8 cellular contexts compared by ENCODE assay signal in the genomic region with DNA sequence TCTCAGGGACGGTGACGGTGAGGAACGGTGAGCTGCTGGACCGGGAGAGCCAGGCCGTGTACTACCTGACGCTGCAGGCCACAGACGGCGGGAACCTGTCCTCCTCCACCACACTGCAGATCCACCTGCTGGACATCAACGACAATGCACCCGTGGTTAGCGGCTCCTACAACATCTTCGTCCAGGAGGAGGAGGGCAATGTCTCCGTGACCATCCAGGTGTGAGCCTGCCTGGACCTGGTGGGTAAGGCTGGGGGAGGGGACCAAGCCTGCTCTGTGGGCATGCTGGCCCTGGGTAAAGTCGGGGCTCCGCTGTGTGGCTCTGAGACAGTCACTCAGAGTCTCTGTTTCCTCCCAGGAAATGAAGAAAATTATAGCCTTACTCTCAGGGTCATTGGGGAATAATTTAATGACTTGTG. TPM values are rescaled to one million over a fixed set of nuclear protein-coding genes. Genes with fewer than 3 reads are reported as not detected.
DNase-seq lines count a peak whose midpoint lies in the region; ATAC-seq, FAIRE-seq and TF ChIP-seq lines count a peak whose summit lies in the region.

No MANE protein-coding gene starts in this region.

- ATAC-seq in DND-41 (ENCODE audit: insufficient read depth, low read depth) (no peak), esophagus mucosa (peak; percentile 85), pancreas (peak; percentile 84 to 96 (median 93)), HG03025 (IDR thresholded peaks at IDR 0.05; ENCODE audit: low FRiP score, unreplicated experiment) (no peak), HG03139 (IDR thresholded peaks at IDR 0.05; ENCODE audit: unreplicated experiment) (no peak), HG02884 (IDR thresholded peaks at IDR 0.05; ENCODE audit: unreplicated experiment) (no peak)

- H3K9me3 ChIP-seq in DND-41 (ENCODE audit: insufficient read depth, low read length, severe bottlenecking), result no peaks in the 10 kb centered on the region
- H3K9me3 ChIP-seq in pancreas, result no peaks in the 10 kb centered on the region

- no peaks in the 10 kb centered on the region for H3K36me3 ChIP-seq in DND-41 (ENCODE audit: insufficient read depth, low read length)
- H3K36me3 ChIP-seq in pancreas, result no peaks in the 10 kb centered on the region

- intact Hi-C loops in activated CD4-positive, alpha-beta T cell treated with anti-CD3 and anti-CD28 coated beads, Interleukin-2, amount 10 ng/mL, durations not matched to agents 24 days and 14 days (cut with micrococcal nuclease), result no loop called here
- intact Hi-C loops in pancreas (cut with DNase I), result loop anchor here in 1 of 3 donors (10.0 kb wide), 1 partner anchor 164 kb away; the partner anchor contains the start of gene CLTB

- H3K27ac ChIP-seq in DND-41 (ENCODE audit: low read length) (no peak overlapping the region), pancreas (no peak overlapping the region)

- H3K4me2 ChIP-seq in DND-41 (ENCODE audit: insufficient read depth, low read length), result no peak overlapping the region

- DNase-seq in DND-41, result peak; percentile 16
- DNase-seq in KBM-7, result peak; percentile 23
- peak; percentile 79 for DNase-seq in activated CD4-positive, alpha-beta T cell treated with anti-CD3 and anti-CD28 coated beads, Interleukin-2, amount 10 ng/mL, durations not matched to agents 24 days and 14 days
- peak; percentile 63 to 89 (median 77) for DNase-seq in pancreas

- no peaks in the 10 kb centered on the region for H3K79me2 ChIP-seq in DND-41 (ENCODE audit: insufficient read depth, low read length)

- H3K27ac Mint-ChIP-seq in activated CD4-positive, alpha-beta T cell treated with anti-CD3 and anti-CD28 coated beads, Interleukin-2, amount 10 ng/mL, durations not matched to agents 24 days and 14 days, result no peak overlapping the region

- no peak overlapping the region for H2AFZ ChIP-seq in DND-41 (ENCODE audit: low read depth, low read length)

- no peaks in the 10 kb centered on the region for H3K36me3 Mint-ChIP-seq in activated CD4-positive, alpha-beta T cell treated with anti-CD3 and anti-CD28 coated beads, Interleukin-2, amount 10 ng/mL, durations not matched to agents 24 days and 14 days (ENCODE audit: low read depth)

- H3K9me3 Mint-ChIP-seq in activated CD4-positive, alpha-beta T cell treated with anti-CD3 and anti-CD28 coated beads, Interleukin-2, amount 10 ng/mL, durations not matched to agents 24 days and 14 days, result no peaks in the 10 kb centered on the region

- no peaks in the 10 kb centered on the region for H4K20me1 ChIP-seq in DND-41 (ENCODE audit: insufficient read depth, low read length)

- H3K4me1 ChIP-seq in DND-41 (ENCODE audit: insufficient read depth, low read length) (no peaks in the 10 kb centered on the region), pancreas (no peaks in the 10 kb centered on the region)

- TF ChIP-seq CTCF in DND-41 (IDR thresholded peaks at IDR 0.05; ENCODE audit: borderline replicate concordance, extremely low read depth, low read length, poor library complexity, severe bottlenecking) (peak; percentile 49), pancreas (IDR thresholded peaks at IDR 0.05) (peak; percentile 32 to 59 (median 54))

- no peaks in the 10 kb centered on the region for H3K27me3 Mint-ChIP-seq in activated CD4-positive, alpha-beta T cell treated with anti-CD3 and anti-CD28 coated beads, Interleukin-2, amount 10 ng/mL, durations not matched to agents 24 days and 14 days

- no peak for FAIRE-seq in pancreas (lab: Jason Lieb, UNC)

- no peak overlapping the region for H3K4me3 Mint-ChIP-seq in activated CD4-positive, alpha-beta T cell treated with anti-CD3 and anti-CD28 coated beads, Interleukin-2, amount 10 ng/mL, durations not matched to agents 24 days and 14 days

- H3K4me1 Mint-ChIP-seq in activated CD4-positive, alpha-beta T cell treated with anti-CD3 and anti-CD28 coated beads, Interleukin-2, amount 10 ng/mL, durations not matched to agents 24 days and 14 days, result peaks cover 6% of the 10 kb centered on the region

- no peak overlapping the region for H3K4me3 ChIP-seq in DND-41 (ENCODE audit: low read depth in 1 of 2, low read length in 2 of 2)
- no peak overlapping the region for H3K4me3 ChIP-seq in pancreas

- no peaks in the 10 kb centered on the region for H3K27me3 ChIP-seq in DND-41 (ENCODE audit: insufficient read depth, low read length, poor library complexity)
- H3K27me3 ChIP-seq in pancreas, result no peaks in the 10 kb centered on the region

- in situ Hi-C loops in KBM-7 (cut with MboI; ENCODE audit: low pct_unique_long_range_greater_than_20kb, low sequenced_read_pairs), result no loop called here

- H3K9ac ChIP-seq in DND-41 (ENCODE audit: low read depth, low read length), result no peak overlapping the region

- 9 to 10% methylated on average over 15 of the region's 15 CpGs for WGBS in pancreas, 2 donors

RNA-seq across cellular contexts. Expression of gene CDHR2, which starts 29.3 kb away (rescaled TPM):
- 0.35 and 0.45 TPM in 2 replicates for total RNA-seq in activated CD4-positive, alpha-beta T cell treated with anti-CD3 and anti-CD28 coated beads, Interleukin-2, amount 10 ng/mL, durations not matched to agents 24 days and 14 days
- total RNA-seq in esophagus mucosa (not detected), pancreas (1 to 10 TPM in 1 of 6 donors, under 1 TPM in 4, not detected in 1; 0.19 to 1.1 (median 0.26) TPM)
- polyA plus RNA-seq in pancreas, result under 1 TPM; 0.23 to 0.89 TPM

RNA-seq across cellular contexts. Expression of gene GPRIN1, which starts 31.6 kb away (rescaled TPM):
- 3.7 TPM in 2 replicates for total RNA-seq in activated CD4-positive, alpha-beta T cell treated with anti-CD3 and anti-CD28 coated beads, Interleukin-2, amount 10 ng/mL, durations not matched to agents 24 days and 14 days
- 1.9 TPM for total RNA-seq in esophagus mucosa
- total RNA-seq in pancreas, result 1 to 10 TPM in 2 of 6 donors, under 1 TPM in 4; 0.23 to 1.1 (median 0.42) TPM
- 1 to 10 TPM in 1 of 2 donors, under 1 TPM in 1; 0.72 to 3.2 TPM for polyA plus RNA-seq in pancreas

RNA-seq across cellular contexts. Expression of gene RNF44, which starts 41.2 kb away (rescaled TPM):
- 71.4 and 74.0 TPM in 2 replicates for total RNA-seq in activated CD4-positive, alpha-beta T cell treated with anti-CD3 and anti-CD28 coated beads, Interleukin-2, amount 10 ng/mL, durations not matched to agents 24 days and 14 days
- 22.0 TPM for total RNA-seq in esophagus mucosa
- 10 to 100 TPM; 13.8 to 36.6 (median 18.5) TPM for total RNA-seq in pancreas
- polyA plus RNA-seq in pancreas, result 10 to 100 TPM; 18.0 to 27.5 TPM

RNA-seq across cellular contexts. Expression of gene SNCB, which starts 51.9 kb away (rescaled TPM):
- not detected in 2 replicates for total RNA-seq in activated CD4-positive, alpha-beta T cell treated with anti-CD3 and anti-CD28 coated beads, Interleukin-2, amount 10 ng/mL, durations not matched to agents 24 days and 14 days
- total RNA-seq in esophagus mucosa, result not detected
- under 1 TPM in 5 of 6 donors, not detected in 1; 0.14 to 0.41 (median 0.35) TPM for total RNA-seq in pancreas
- polyA plus RNA-seq in pancreas, result 1 to 10 TPM; 3.6 to 6.6 TPM

RNA-seq across cellular contexts. Expression of gene EIF4E1B, which starts 52.1 kb away (rescaled TPM):
- not detected in 2 replicates for total RNA-seq in activated CD4-positive, alpha-beta T cell treated with anti-CD3 and anti-CD28 coated beads, Interleukin-2, amount 10 ng/mL, durations not matched to agents 24 days and 14 days
- total RNA-seq in esophagus mucosa (not detected), pancreas (under 1 TPM in 1 of 6 donors, not detected in 5; 0.04 TPM)
- 1 to 10 TPM in 1 of 2 donors, under 1 TPM in 1; 0.30 to 1.5 TPM for polyA plus RNA-seq in pancreas

Comparison
In these comparisons a context has a peak if more than half of its experiments do, and no peak if none do; other contexts are left out.
1. ATAC-seq: peak in esophagus mucosa (single experiment) and pancreas (4 of 4); none in DND-41 (single experiment), HG03025 (single experiment), HG03139 (single experiment) and HG02884 (single experiment).
2. DNase-seq: peak in every context shown above with its lines; median percentile 79 in activated CD4-positive, alpha-beta T cell treated with anti-CD3 and anti-CD28 coated beads, Interleukin-2, amount 10 ng/mL, durations not matched to agents 24 days and 14 days; 77 in pancreas; 23 in KBM-7; 16 in DND-41.